In the genomic region with DNA sequence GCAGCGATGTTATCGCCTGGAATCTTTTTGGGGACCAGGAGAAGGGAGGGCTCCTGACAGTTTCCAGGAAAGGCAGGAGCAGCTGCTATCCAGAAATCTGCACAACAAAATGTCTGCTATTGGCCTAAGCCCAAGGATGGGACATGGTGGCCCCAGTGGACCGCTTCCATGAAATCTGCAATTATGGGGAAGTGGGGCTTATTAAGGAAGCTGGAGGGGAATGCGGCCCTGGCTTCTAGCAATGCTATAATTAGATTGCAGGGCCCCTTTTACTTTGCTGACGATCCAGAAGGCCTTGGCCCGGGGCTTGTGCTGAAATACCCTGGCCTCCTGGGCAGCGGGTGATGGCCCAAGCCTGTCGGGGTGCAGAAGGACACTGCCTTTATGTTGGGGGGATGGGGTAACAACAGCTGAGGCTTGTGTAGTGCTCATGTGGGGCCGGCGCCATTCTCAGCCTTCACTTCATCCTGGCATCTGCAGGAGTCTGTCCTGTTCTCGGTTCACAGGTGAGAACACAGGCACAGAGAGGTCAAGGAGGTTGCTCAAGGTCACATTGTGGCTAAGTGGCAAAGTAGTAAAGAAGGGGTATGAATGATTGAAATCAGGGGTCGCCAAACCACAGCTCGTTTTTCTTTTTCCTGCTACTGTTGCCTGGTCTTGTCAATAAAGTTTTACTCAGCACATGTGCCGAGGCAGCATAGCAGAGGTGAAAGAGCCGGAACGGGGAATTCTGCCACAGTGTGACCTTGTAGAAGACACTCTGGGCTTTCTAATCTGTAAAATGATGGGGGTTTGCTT, we compare ENCODE assay signal across 1 cellular context.
TF ChIP-seq lines count a peak whose summit lies in the region.

No MANE protein-coding gene starts in this region.

TF ChIP-seq in HepG2, 621 proteins besides CTCF, POLR2A, EP300 and RAD21:
- TF ChIP-seq, protein P1, sequence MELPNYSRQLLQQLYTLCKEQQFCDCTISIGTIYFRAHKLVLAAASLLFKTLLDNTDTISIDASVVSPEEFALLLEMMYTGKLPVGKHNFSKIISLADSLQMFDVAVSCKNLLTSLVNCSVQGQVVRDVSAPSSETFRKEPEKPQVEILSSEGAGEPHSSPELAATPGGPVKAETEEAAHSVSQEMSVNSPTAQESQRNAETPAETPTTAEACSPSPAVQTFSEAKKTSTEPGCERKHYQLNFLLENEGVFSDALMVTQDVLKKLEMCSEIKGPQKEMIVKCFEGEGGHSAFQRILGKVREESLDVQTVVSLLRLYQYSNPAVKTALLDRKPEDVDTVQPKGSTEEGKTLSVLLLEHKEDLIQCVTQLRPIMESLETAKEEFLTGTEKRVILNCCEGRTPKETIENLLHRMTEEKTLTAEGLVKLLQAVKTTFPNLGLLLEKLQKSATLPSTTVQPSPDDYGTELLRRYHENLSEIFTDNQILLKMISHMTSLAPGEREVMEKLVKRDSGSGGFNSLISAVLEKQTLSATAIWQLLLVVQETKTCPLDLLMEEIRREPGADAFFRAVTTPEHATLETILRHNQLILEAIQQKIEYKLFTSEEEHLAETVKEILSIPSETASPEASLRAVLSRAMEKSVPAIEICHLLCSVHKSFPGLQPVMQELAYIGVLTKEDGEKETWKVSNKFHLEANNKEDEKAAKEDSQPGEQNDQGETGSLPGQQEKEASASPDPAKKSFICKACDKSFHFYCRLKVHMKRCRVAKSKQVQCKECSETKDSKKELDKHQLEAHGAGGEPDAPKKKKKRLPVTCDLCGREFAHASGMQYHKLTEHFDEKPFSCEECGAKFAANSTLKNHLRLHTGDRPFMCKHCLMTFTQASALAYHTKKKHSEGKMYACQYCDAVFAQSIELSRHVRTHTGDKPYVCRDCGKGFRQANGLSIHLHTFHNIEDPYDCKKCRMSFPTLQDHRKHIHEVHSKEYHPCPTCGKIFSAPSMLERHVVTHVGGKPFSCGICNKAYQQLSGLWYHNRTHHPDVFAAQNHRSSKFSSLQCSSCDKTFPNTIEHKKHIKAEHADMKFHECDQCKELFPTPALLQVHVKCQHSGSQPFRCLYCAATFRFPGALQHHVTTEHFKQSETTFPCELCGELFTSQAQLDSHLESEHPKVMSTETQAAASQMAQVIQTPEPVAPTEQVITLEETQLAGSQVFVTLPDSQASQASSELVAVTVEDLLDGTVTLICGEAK (IDR thresholded peaks at IDR 0.05), result no peak
- TF ChIP-seq, protein P1 (CRISPR knock-in tag; IDR thresholded peaks at IDR 0.05), result peak; percentile 97
- TF ChIP-seq GPN1 (CRISPR knock-in tag; IDR thresholded peaks at IDR 0.05; ENCODE audit: borderline replicate concordance), result no peak
TF ChIP-seq in HepG2: peak in this region for 1.
